In the genomic region with DNA sequence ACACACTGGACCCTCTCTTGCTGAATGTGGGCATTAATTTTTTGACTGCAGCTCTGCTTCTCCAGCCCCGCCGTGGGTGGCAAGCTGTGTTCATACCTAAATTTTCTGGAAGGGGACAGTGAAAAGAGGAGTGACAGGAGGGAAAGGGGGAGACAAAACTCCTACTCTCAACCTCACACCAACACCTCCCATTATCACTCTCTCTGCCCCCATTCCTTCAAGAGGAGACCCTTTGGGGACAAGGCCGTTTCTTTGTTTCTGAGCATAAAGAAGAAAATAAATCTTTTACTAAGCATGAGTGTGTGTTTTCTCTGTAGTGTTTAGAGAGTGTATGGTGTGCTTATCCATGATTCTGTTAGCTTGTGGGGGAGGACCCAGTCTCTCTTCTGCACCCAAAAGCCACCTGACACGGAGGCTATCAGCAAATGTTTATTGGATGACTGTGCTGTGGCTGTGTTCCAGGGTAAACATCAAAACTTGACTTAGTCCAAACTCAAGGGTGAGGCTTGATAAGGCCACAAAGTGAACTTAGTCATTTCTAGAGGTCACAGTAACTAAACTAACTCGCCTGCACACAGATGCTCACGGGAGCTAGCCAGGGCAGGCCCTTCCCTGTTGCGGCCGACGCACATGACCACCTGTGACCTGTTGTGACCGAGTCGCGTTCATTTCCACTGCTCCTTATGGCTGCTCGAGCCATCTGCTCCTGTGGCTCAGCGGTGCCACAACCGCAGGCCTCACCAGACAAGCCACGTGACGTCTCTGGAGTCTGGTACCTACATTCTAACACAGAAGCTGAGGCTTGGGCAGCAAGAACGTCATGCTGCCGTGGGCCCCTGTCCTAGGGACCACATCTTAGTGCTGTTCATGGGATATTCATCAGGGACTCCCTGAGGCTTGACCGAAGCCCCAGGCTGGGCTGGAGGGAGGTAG, we compare ENCODE assay signal across 8 cellular contexts. TPM values are rescaled to one million over a fixed set of nuclear protein-coding genes. Genes with fewer than 3 reads are reported as not detected.
A peak's percentile ranks its signal among the peaks of the same experiment; 100 is the strongest.
DNase-seq lines count a peak whose midpoint lies in the region; ATAC-seq and TF ChIP-seq lines count a peak whose summit lies in the region.

No MANE protein-coding gene starts in this region.

- H3K4me1 Mint-ChIP-seq in activated B cell treated with CpG ODN at 0.5 μM for 24 hours, result peaks cover 5% of the 10 kb centered on the region
- H3K4me1 Mint-ChIP-seq in immature natural killer cell, result peaks cover 28 to 29% of the 10 kb centered on the region in 2 donors

- H3K36me3 Mint-ChIP-seq in activated B cell treated with CpG ODN at 0.5 μM for 24 hours (ENCODE audit: low read depth) (peaks cover 46% of the 10 kb centered on the region), immature natural killer cell (peaks cover 10 to 24% (median 23%) of the 10 kb centered on the region in 3 donors)

- no peaks in the 10 kb centered on the region for H3K9me3 Mint-ChIP-seq in activated B cell treated with CpG ODN at 0.5 μM for 24 hours
- no peaks in the 10 kb centered on the region for H3K9me3 Mint-ChIP-seq in immature natural killer cell

- ATAC-seq in Right ventricle myocardium inferior, result peak; percentile 57
- ATAC-seq in activated B cell treated with CpG ODN at 0.5 μM for 24 hours (ENCODE audit: low read depth), result peak; percentile 40
- no peak for ATAC-seq in GM19395 (IDR thresholded peaks at IDR 0.05; ENCODE audit: unreplicated experiment)
- ATAC-seq in GM21360 (IDR thresholded peaks at IDR 0.05; ENCODE audit: unreplicated experiment), result no peak
- ATAC-seq in GM21515 (IDR thresholded peaks at IDR 0.05; ENCODE audit: unreplicated experiment), result no peak

- POLR2A ChIA-PET in activated B cell treated with CpG ODN at 0.5 μM for 24 hours (lab: Charles Lee), result no interaction called here

- no peak overlapping the region for H3K4me3 Mint-ChIP-seq in activated B cell treated with CpG ODN at 0.5 μM for 24 hours
- peak overlapping the region in 2 of 5 donors; percentile 18 to 67 for H3K4me3 Mint-ChIP-seq in immature natural killer cell

- H3K27ac Mint-ChIP-seq in activated B cell treated with CpG ODN at 0.5 μM for 24 hours (peak overlapping the region; percentile 21), immature natural killer cell (peak overlapping the region; percentile 61 to 84 (median 82))

- intact Hi-C loops in Right ventricle myocardium inferior (cut with DNase I), result no loop called here
- intact Hi-C loops in cardiac septum (cut with DNase I), result no loop called here
- intact Hi-C loops in activated B cell treated with CpG ODN at 0.5 μM for 24 hours (cut with micrococcal nuclease), result no loop called here

- H3K27me3 Mint-ChIP-seq in activated B cell treated with CpG ODN at 0.5 μM for 24 hours, result no peaks in the 10 kb centered on the region
- H3K27me3 Mint-ChIP-seq in immature natural killer cell (ENCODE audit: low read depth in 3 of 3), result peaks cover 2 to 8% (median 2%) of the 10 kb centered on the region in 3 donors

- CTCF ChIA-PET in activated B cell treated with CpG ODN at 0.5 μM for 24 hours (lab: Charles Lee), result interaction anchor here (1.0 kb wide), 1 partner anchor 69 kb away, joined by 3 read pairs; no protein-coding TSS in a partner anchor

- no peak for TF ChIP-seq CTCF in activated B cell treated with CpG ODN at 0.5 μM for 24 hours (IDR thresholded peaks at IDR 0.05)

- DNase-seq in Right ventricle myocardium inferior (ENCODE audit: missing footprints) (no peak), cardiac septum (ENCODE audit: low spot score) (no peak), activated B cell treated with CpG ODN at 0.5 μM for 24 hours (no peak), immature natural killer cell (peak; percentile 35 to 68 (median 47)), DMS153 treated with DMSO at 0.1 percent for 48 hours (lab: John Stamatoyannopoulos, UW; ENCODE audit: unreplicated experiment) (no peak)

RNA-seq across cellular contexts. Expression of a gene that starts 9.8 kb away (rescaled TPM):
- total RNA-seq in Right ventricle myocardium inferior (17.2 TPM), cardiac septum (19.9 TPM), activated B cell treated with CpG ODN at 0.5 μM for 24 hours (22.9 and 23.6 TPM in 2 replicates)
- polyA plus RNA-seq in immature natural killer cell, result 10 to 100 TPM; 26.2 to 52.1 (median 37.6) TPM

RNA-seq across cellular contexts. Expression of a gene that starts 11.0 kb away (rescaled TPM):
- 28.3 TPM for total RNA-seq in Right ventricle myocardium inferior
- 20.8 TPM for total RNA-seq in cardiac septum
- 45.1 and 52.0 TPM in 2 replicates for total RNA-seq in activated B cell treated with CpG ODN at 0.5 μM for 24 hours
- polyA plus RNA-seq in immature natural killer cell, result 10 to 100 TPM; 46.0 to 70.9 (median 60.4) TPM

RNA-seq across cellular contexts. Expression of a gene that starts 17.5 kb away (rescaled TPM):
- 34.4 TPM for total RNA-seq in Right ventricle myocardium inferior
- 36.4 TPM for total RNA-seq in cardiac septum
- 71.7 and 79.4 TPM in 2 replicates for total RNA-seq in activated B cell treated with CpG ODN at 0.5 μM for 24 hours
- 10 to 100 TPM in 1 of 3 donors, 1 to 10 TPM in 2; 3.8 to 11.1 (median 4.6) TPM for polyA plus RNA-seq in immature natural killer cell

RNA-seq across cellular contexts. Expression of a gene that starts 18.2 kb away (rescaled TPM):
- total RNA-seq in Right ventricle myocardium inferior, result 0.11 TPM
- 0.40 TPM for total RNA-seq in cardiac septum
- 0.15 and 0.31 TPM in 2 replicates for total RNA-seq in activated B cell treated with CpG ODN at 0.5 μM for 24 hours
- polyA plus RNA-seq in immature natural killer cell, result not detected

RNA-seq across cellular contexts. Expression of a gene that starts 18.3 kb away (rescaled TPM):
- total RNA-seq in Right ventricle myocardium inferior, result 3.9 TPM
- 3.6 TPM for total RNA-seq in cardiac septum
- total RNA-seq in activated B cell treated with CpG ODN at 0.5 μM for 24 hours, result 3.0 and 3.5 TPM in 2 replicates
- 1 to 10 TPM; 1.1 to 2.2 (median 1.1) TPM for polyA plus RNA-seq in immature natural killer cell

Comparison
In these comparisons a context has a peak if more than half of its experiments do, and no peak if none do; other contexts are left out.
1. ATAC-seq: peak in Right ventricle myocardium inferior (single experiment) and activated B cell treated with CpG ODN at 0.5 μM for 24 hours (single experiment); none in GM19395 (single experiment), GM21360 (single experiment) and GM21515 (single experiment).
2. DNase-seq: peak in immature natural killer cell (3 of 3); none in Right ventricle myocardium inferior (single experiment), cardiac septum (single experiment), activated B cell treated with CpG ODN at 0.5 μM for 24 hours (single experiment) and DMS153 treated with DMSO at 0.1 percent for 48 hours (single experiment).